In genomic region chr13:97432917-97433726, GRCh38 we compare ENCODE assay signal across 8 cellular contexts. TPM values are rescaled to one million over a fixed set of nuclear protein-coding genes. Genes with fewer than 3 reads are reported as not detected.
DNase-seq lines count a peak whose midpoint lies in the region; ATAC-seq lines count a peak whose summit lies in the region.

No MANE protein-coding gene starts in this region.

- no peaks in the 10 kb centered on the region for H3K9me3 ChIP-seq in effector memory CD4-positive, alpha-beta T cell (ENCODE audit: control insufficient read depth, low read length)

- H3K27ac ChIP-seq in effector memory CD4-positive, alpha-beta T cell (ENCODE audit: insufficient read depth, low read length, poor library complexity, severe bottlenecking), result peak overlapping the region; percentile 99

- peak; percentile 80 for ATAC-seq in GM21367 (IDR thresholded peaks at IDR 0.05; ENCODE audit: unreplicated experiment)

- peaks cover 17% of the 10 kb centered on the region for H3K4me1 ChIP-seq in effector memory CD4-positive, alpha-beta T cell (ENCODE audit: control insufficient read depth, insufficient read depth, low read length, poor library complexity, severe bottlenecking)

- H3K27me3 ChIP-seq in effector memory CD4-positive, alpha-beta T cell (replicated peaks; ENCODE audit: control insufficient read depth, insufficient read depth, low read length, poor library complexity, severe bottlenecking), result no peaks in the 10 kb centered on the region

- DNase-seq in COLO829 (ENCODE audit: low spot score), result peak; percentile 92
- peak; percentile 100 for DNase-seq in HT1080 (ENCODE audit: low read depth)
- peak; percentile 99 for DNase-seq in NOMO-1 (lab: John Stamatoyannopoulos, UW; ENCODE audit: unreplicated experiment in 2 of 2)
- peak; percentile 92 to 96 (median 93) for DNase-seq in activated CD8-positive, alpha-beta memory T cell treated with anti-CD3 and anti-CD28 coated beads for 48 hours (ENCODE audit: low read depth in 2 of 3, low spot score in 2 of 3)
- DNase-seq in effector memory CD4-positive, alpha-beta T cell, result peak; percentile 97 to 99 (median 98)
- DNase-seq in lung microvascular endothelial cell (ENCODE audit: low read depth in 2 of 2), result peak; percentile 100
- peak; percentile 95 to 97 (median 96) for DNase-seq in stimulated activated CD4-positive, alpha-beta T cell treated with anti-CD3 and anti-CD28 coated beads, TNF-alpha, amount 100 ng/mL, for 4 hours (ENCODE audit: low read depth in 3 of 3)

- peak overlapping the region; percentile 81 for H3K4me3 ChIP-seq in effector memory CD4-positive, alpha-beta T cell (ENCODE audit: insufficient read depth, low read depth, low read length, poor library complexity, severe bottlenecking)

- H3K36me3 ChIP-seq in effector memory CD4-positive, alpha-beta T cell (ENCODE audit: control insufficient read depth, insufficient read depth, low read length), result no peaks in the 10 kb centered on the region

RNA-seq across cellular contexts. Expression of gene RAP2A, which starts 0.8 kb away (rescaled TPM):
- 22.6 and 27.8 TPM in 2 replicates for total RNA-seq in HT1080 (2014; rRNA removed; shearing (Covaris generic))
- polyA plus RNA-seq in HT1080 (2015; cell fraction: cytosol; rRNA removed), result 10.4 and 13.3 TPM in 2 replicates
- polyA plus RNA-seq in HT1080 (2015; cell fraction: nucleus; rRNA removed), result 5.4 and 5.5 TPM in 2 replicates
- total RNA-seq in lung microvascular endothelial cell, result 33.1 and 56.9 TPM in 2 replicates

Comparison
In these comparisons a context has a peak if more than half of its experiments do, and no peak if none do; other contexts are left out.
1. Peak in every context shown above with its lines: DNase-seq, ATAC-seq, H3K4me3 ChIP-seq and H3K27ac ChIP-seq.